In genomic region chr2:183021613-183022012, GRCh38 we compare ENCODE assay signal across 25 cellular contexts.
"Had no signal": no experiment of that assay in that cellular context is flagged by ENCODE, and none has a peak within 500 bp of the region (broad histone marks: within the 10 kb centered on the region; RNA-seq: fewer than 3 reads in every experiment).

No MANE protein-coding gene starts in this region.

- H3K27ac ChIP-seq: KMS-11, VCaP had no signal

- ATAC-seq: activated T-cell treated with anti-CD3 and anti-CD28 coated beads, Interleukin-2, amount 50 U/mL, for 72 hours; T-cell had no signal

- DNase-seq: activated CD4-positive, alpha-beta memory T cell treated with anti-CD3 and anti-CD28 coated beads for 36 hours; activated CD4-positive, alpha-beta T cell treated with anti-CD3 and anti-CD28 coated beads, Interleukin-2, amount 10 ng/mL, durations not matched to agents 7 days and 5 days; activated CD4-positive, CD25-positive, alpha-beta regulatory T cell; activated gamma-delta T cell treated with Interleukin-2 at 50 U/mL for 16 hours; activated naive CD4-positive, alpha-beta T cell treated with anti-CD3 and anti-CD28 coated beads, Interleukin-2, amount 10 ng/mL, durations not matched to agents 7 days and 5 days; activated naive CD8-positive, alpha-beta T cell treated with anti-CD3 and anti-CD28 coated beads for 36 hours; activated T-cell treated with anti-CD3 and anti-CD28 coated beads, Interleukin-2, amount 50 U/mL, for 72 hours; anterior cingulate cortex; MM.1S; NCI-H1105; NCI-H1436; NCI-H1694 treated with DMSO at 0.1 percent for 48 hours; NCI-H2029 treated with DMSO at 0.1 percent for 48 hours; NCI-H345; NCI-H510A; NCI-H526 treated with DMSO at 0.1 percent for 48 hours; NCI-H82; RPMI8226; SHP77 treated with DMSO at 0.1 percent for 48 hours; T-cell; T-helper 2 cell; T1000 had no signal

- H3K4me2 ChIP-seq: KMS-11 had no signal

- FAIRE-seq: TTC549 had no signal

- H3K9ac ChIP-seq: KMS-11 had no signal
